In genomic region chr19:4326837-4327251, GRCh38 we compare ENCODE assay signal across 10 cellular contexts. TPM values are rescaled to one million over a fixed set of nuclear protein-coding genes. Genes with fewer than 3 reads are reported as not detected.
A peak's percentile ranks its signal among the peaks of the same experiment; 100 is the strongest.
DNase-seq lines count a peak whose midpoint lies in the region; ATAC-seq and TF ChIP-seq lines count a peak whose summit lies in the region.
"Had no signal": no experiment of that assay in that cellular context is flagged by ENCODE, and none has a peak within 500 bp of the region (broad histone marks: within the 10 kb centered on the region; RNA-seq: fewer than 3 reads in every experiment).

No MANE protein-coding gene starts in this region.

- H3K4me1 ChIP-seq in vagina = peaks cover 22% of the 10 kb centered on the region
- H3K4me1 ChIP-seq: parathyroid adenoma had no signal

- peak overlapping the region; percentile 52 to 53 for H3K4me3 ChIP-seq in vagina

- H3K27me3 Mint-ChIP-seq in activated naive CD8-positive, alpha-beta T cell treated with anti-CD3 and anti-CD28 coated beads, Interleukin-2, amount 50 U/mL, for 24 hours = peaks cover 2% of the 10 kb centered on the region

- DNase-seq in stimulated activated CD4-positive, alpha-beta T cell treated with anti-CD3 and anti-CD28 coated beads, Interleukin-2, amount 100 ng/mL, for 4 hours (ENCODE audit: low read depth) = peak; percentile 22
- no peak for DNase-seq in stimulated activated CD4-positive, alpha-beta T cell treated with anti-CD3 and anti-CD28 coated beads, Interleukin-2, amount 100 ng/mL, for 48 hours
- DNase-seq in activated naive CD8-positive, alpha-beta T cell treated with anti-CD3 and anti-CD28 coated beads, Interleukin-2, amount 50 U/mL, for 24 hours = peak; percentile 37
- DNase-seq in iPS-NIHi7 (ENCODE audit: extremely low spot score) (peak; percentile 82), vagina (ENCODE audit: extremely low spot score in 2 of 2) (no peak), DMS53 treated with DMSO at 0.1 percent for 48 hours (lab: John Stamatoyannopoulos, UW; ENCODE audit: unreplicated experiment) (no peak), mesenteric fat pad (ENCODE audit: low spot score) (no peak)
- DNase-seq: DMS79 had no signal

- no peaks in the 10 kb centered on the region for H3K36me3 ChIP-seq in vagina

- H3K4me1 Mint-ChIP-seq in activated naive CD8-positive, alpha-beta T cell treated with anti-CD3 and anti-CD28 coated beads, Interleukin-2, amount 50 U/mL, for 24 hours = peaks cover 32% of the 10 kb centered on the region

- ATAC-seq in activated naive CD8-positive, alpha-beta T cell treated with anti-CD3 and anti-CD28 coated beads, Interleukin-2, amount 50 U/mL, for 24 hours = no peak
- ATAC-seq in GM18873 (IDR thresholded peaks at IDR 0.05; ENCODE audit: low FRiP score, unreplicated experiment) = no peak

- no peaks in the 10 kb centered on the region for H3K9me3 ChIP-seq in vagina

- no peak for TF ChIP-seq CTCF in vagina (IDR thresholded peaks at IDR 0.05)

- intact Hi-C loops in vagina (cut with DNase I) = no loop called here

- H3K27me3 ChIP-seq in vagina = no peaks in the 10 kb centered on the region

- H3K4me3 Mint-ChIP-seq in activated naive CD8-positive, alpha-beta T cell treated with anti-CD3 and anti-CD28 coated beads, Interleukin-2, amount 50 U/mL, for 24 hours = peak overlapping the region; percentile 83

- peaks cover 2% of the 10 kb centered on the region for H3K36me3 Mint-ChIP-seq in activated naive CD8-positive, alpha-beta T cell treated with anti-CD3 and anti-CD28 coated beads, Interleukin-2, amount 50 U/mL, for 24 hours (ENCODE audit: low read depth)

- no peaks in the 10 kb centered on the region for H3K9me3 Mint-ChIP-seq in activated naive CD8-positive, alpha-beta T cell treated with anti-CD3 and anti-CD28 coated beads, Interleukin-2, amount 50 U/mL, for 24 hours

- TF ChIP-seq POLR2A in vagina (IDR thresholded peaks at IDR 0.05) = no peak

- H3K27ac ChIP-seq in vagina = no peak overlapping the region
- H3K27ac ChIP-seq: parathyroid adenoma had no signal

- H3K27ac Mint-ChIP-seq in activated naive CD8-positive, alpha-beta T cell treated with anti-CD3 and anti-CD28 coated beads, Interleukin-2, amount 50 U/mL, for 24 hours = no peak overlapping the region

RNA-seq across cellular contexts. Expression of gene STAP2, which starts 11.8 kb away (rescaled TPM):
- total RNA-seq in vagina = 29.2 TPM
- 3.0 TPM for total RNA-seq in mesenteric fat pad

RNA-seq across cellular contexts. Expression of gene MPND, which starts 16.5 kb away (rescaled TPM):
- total RNA-seq in vagina = 10.1 TPM
- 14.4 TPM for total RNA-seq in mesenteric fat pad

RNA-seq across cellular contexts. Expression of gene FSD1, which starts 22.4 kb away (rescaled TPM):
- 1.7 TPM for total RNA-seq in vagina
- not detected for total RNA-seq in mesenteric fat pad

RNA-seq across cellular contexts. Expression of gene TMIGD2, which starts 24.7 kb away (rescaled TPM):
- total RNA-seq in vagina = not detected
- total RNA-seq in mesenteric fat pad = 0.45 TPM

RNA-seq across cellular contexts. Expression of gene SHD, which starts 47.8 kb away (rescaled TPM):
- total RNA-seq in vagina = not detected
- not detected for total RNA-seq in mesenteric fat pad

Comparison
In these comparisons a context has a peak if more than half of its experiments do, and no peak if none do; other contexts are left out.
1. DNase-seq: peak in stimulated activated CD4-positive, alpha-beta T cell treated with anti-CD3 and anti-CD28 coated beads, Interleukin-2, amount 100 ng/mL, for 4 hours (single experiment), activated naive CD8-positive, alpha-beta T cell treated with anti-CD3 and anti-CD28 coated beads, Interleukin-2, amount 50 U/mL, for 24 hours (single experiment) and iPS-NIHi7 (single experiment); none in stimulated activated CD4-positive, alpha-beta T cell treated with anti-CD3 and anti-CD28 coated beads, Interleukin-2, amount 100 ng/mL, for 48 hours (0 of 2), vagina (0 of 2), DMS53 treated with DMSO at 0.1 percent for 48 hours (single experiment) and mesenteric fat pad (single experiment).